Comparison of ENCODE assay signal across 8 cellular contexts in genomic region chr1:206204871-206205270, GRCh38. TPM values are rescaled to one million over a fixed set of nuclear protein-coding genes. Genes with fewer than 3 reads are reported as not detected.
DNase-seq lines count a peak whose midpoint lies in the region; ATAC-seq, FAIRE-seq and TF ChIP-seq lines count a peak whose summit lies in the region.
"Not testable (repeated sequence)": the region's sequence is repeated elsewhere in the genome, so short reads cannot be mapped to it uniquely, and the experiment has no call there.

No MANE protein-coding gene starts in this region.

- POLR2A ChIA-PET in A549 (lab: Yijun Ruan, JAX); OCI-LY7 (lab: Charles Lee): not testable (repeated sequence)

- H3K4me3 ChIP-seq in A549, result peak overlapping the region; percentile 53
- peak overlapping the region; percentile 66 for H3K4me3 ChIP-seq in OCI-LY7 (ENCODE audit: low read depth, low read length, poor library complexity, severe bottlenecking)
- H3K4me3 ChIP-seq in smooth muscle cell, result peak overlapping the region; percentile 56

- H3K4me2 ChIP-seq in A549, result peak overlapping the region; percentile 73
- peak overlapping the region; percentile 57 for H3K4me2 ChIP-seq in OCI-LY7 (ENCODE audit: low read length)
- peak overlapping the region; percentile 81 for H3K4me2 ChIP-seq in smooth muscle cell

- not testable (repeated sequence) for TF ChIP-seq RAD21 in A549 (conservative IDR thresholded peaks at IDR 0.05 in 1 of 2, IDR thresholded peaks at IDR 0.05 in 1 of 2)

- H3K27ac ChIP-seq in A549, result peak overlapping the region; percentile 57 to 86; a peak in 5 of 6 replicates
- H3K27ac ChIP-seq in OCI-LY7 (ENCODE audit: low read depth, low read length, poor library complexity, severe bottlenecking); smooth muscle cell (ENCODE audit: low read depth): not testable (repeated sequence)

- peak overlapping the region; percentile 79 for H3K27ac Mint-ChIP-seq in activated CD8-positive, alpha-beta memory T cell treated with anti-CD3 and anti-CD28 coated beads, Interleukin-2, amount 10 ng/mL, durations not matched to agents 7 days and 5 days
- not testable (repeated sequence) for H3K27ac Mint-ChIP-seq in central memory CD8-positive, alpha-beta T cell (ENCODE audit: low read depth)
- peak overlapping the region; percentile 84 for H3K27ac Mint-ChIP-seq in mesothelial cell of epicardium

- not testable (repeated sequence) for BruUV-seq in OCI-LY7 (replicated peaks; lab: Mats Ljungman, UMichigan)

- intact Hi-C loops in OCI-LY7 (cut with micrococcal nuclease; ENCODE audit: unreplicated experiment); Right ventricle myocardium inferior (cut with DNase I): not testable (repeated sequence)

- CTCF ChIA-PET in A549 (lab: Yijun Ruan, JAX); OCI-LY7 (lab: Charles Lee; ENCODE audit: unreplicated experiment); activated CD8-positive, alpha-beta memory T cell treated with anti-CD3 and anti-CD28 coated beads, Interleukin-2, amount 10 ng/mL, durations not matched to agents 7 days and 5 days (lab: Charles Lee): not testable (repeated sequence)

- not testable (repeated sequence) for H3K9ac ChIP-seq in smooth muscle cell (ENCODE audit: low read depth)

- not testable (repeated sequence) for H3K9me3 ChIP-seq in A549; OCI-LY7 (ENCODE audit: low read length); smooth muscle cell (replicated peaks; ENCODE audit: low read depth)

- H3K36me3 Mint-ChIP-seq in activated CD8-positive, alpha-beta memory T cell treated with anti-CD3 and anti-CD28 coated beads, Interleukin-2, amount 10 ng/mL, durations not matched to agents 7 days and 5 days; central memory CD8-positive, alpha-beta T cell (ENCODE audit: insufficient read depth); mesothelial cell of epicardium: not testable (repeated sequence)

- not testable (repeated sequence) for DNase-seq in A549 (ENCODE audit: low read depth in 1 of 2, low spot score in 1 of 2); OCI-LY7 (ENCODE audit: low spot score); activated CD8-positive, alpha-beta memory T cell treated with anti-CD3 and anti-CD28 coated beads, Interleukin-2, amount 10 ng/mL, durations not matched to agents 7 days and 5 days; central memory CD8-positive, alpha-beta T cell (ENCODE audit: low spot score in 2 of 2); smooth muscle cell (lab: John Stamatoyannopoulos, UW; ENCODE audit: unreplicated experiment)
- peak; percentile 2 for DNase-seq in H4 (ENCODE audit: low spot score)
- peak; percentile 15 for DNase-seq in Right ventricle myocardium inferior (ENCODE audit: missing footprints)
- DNase-seq in mesothelial cell of epicardium (ENCODE audit: low spot score in 2 of 2, unreplicated experiment in 2 of 2), result peak in 1 of 2 experiments; percentile 34

- not testable (repeated sequence) for H3K36me3 ChIP-seq in OCI-LY7 (ENCODE audit: insufficient read depth, low read length); smooth muscle cell (ENCODE audit: low read depth)

- not testable (repeated sequence) for H3F3A ChIP-seq in smooth muscle cell (ENCODE audit: low read depth)

- H3K79me2 ChIP-seq in OCI-LY7 (ENCODE audit: insufficient read depth, low read depth, low read length); smooth muscle cell (ENCODE audit: low read depth): not testable (repeated sequence)

- not testable (repeated sequence) for ATAC-seq in A549; activated CD8-positive, alpha-beta memory T cell treated with anti-CD3 and anti-CD28 coated beads, Interleukin-2, amount 10 ng/mL, durations not matched to agents 7 days and 5 days; central memory CD8-positive, alpha-beta T cell (replicated peaks; ENCODE audit: extremely low read depth, poor library complexity, severe bottlenecking); Right ventricle myocardium inferior

- not testable (repeated sequence) for TF ChIP-seq CTCF in A549 (IDR thresholded peaks at IDR 0.05); OCI-LY7 (conservative IDR thresholded peaks at IDR 0.05; ENCODE audit: low read length); mesothelial cell of epicardium (IDR thresholded peaks at IDR 0.05; ENCODE audit: unreplicated experiment); smooth muscle cell (IDR thresholded peaks at IDR 0.05; ENCODE audit: borderline replicate concordance, insufficient read depth, poor library complexity, severe bottlenecking)

- H3K4me1 ChIP-seq in A549; OCI-LY7 (ENCODE audit: insufficient read depth, low read length, poor library complexity, severe bottlenecking); smooth muscle cell (ENCODE audit: low read depth): not testable (repeated sequence)

- peak overlapping the region; percentile 82 for H3K4me3 Mint-ChIP-seq in activated CD8-positive, alpha-beta memory T cell treated with anti-CD3 and anti-CD28 coated beads, Interleukin-2, amount 10 ng/mL, durations not matched to agents 7 days and 5 days
- H3K4me3 Mint-ChIP-seq in central memory CD8-positive, alpha-beta T cell, result peak overlapping the region; percentile 54
- peak overlapping the region; percentile 75 for H3K4me3 Mint-ChIP-seq in mesothelial cell of epicardium

- not testable (repeated sequence) for H3K27me3 Mint-ChIP-seq in activated CD8-positive, alpha-beta memory T cell treated with anti-CD3 and anti-CD28 coated beads, Interleukin-2, amount 10 ng/mL, durations not matched to agents 7 days and 5 days; central memory CD8-positive, alpha-beta T cell; mesothelial cell of epicardium (ENCODE audit: low read depth)

- not testable (repeated sequence) for TF ChIP-seq EP300 in A549 (IDR thresholded peaks at IDR 0.05)

- H2AFZ ChIP-seq in OCI-LY7 (ENCODE audit: low read length); smooth muscle cell (ENCODE audit: low read depth): not testable (repeated sequence)

- H3K4me1 Mint-ChIP-seq in activated CD8-positive, alpha-beta memory T cell treated with anti-CD3 and anti-CD28 coated beads, Interleukin-2, amount 10 ng/mL, durations not matched to agents 7 days and 5 days; central memory CD8-positive, alpha-beta T cell; mesothelial cell of epicardium: not testable (repeated sequence)

- not testable (repeated sequence) for TF ChIP-seq POLR2A in A549 (IDR thresholded peaks at IDR 0.05; ENCODE audit: low read length)

- H4K20me1 ChIP-seq in OCI-LY7 (ENCODE audit: insufficient read depth, low read length); smooth muscle cell (ENCODE audit: low read depth): not testable (repeated sequence)

- H3K27me3 ChIP-seq in smooth muscle cell (ENCODE audit: low read depth), result not testable (repeated sequence)

- WGBS in A549 (ENCODE audit: missing lambda C conversion rate), result 0% methylated on average over 9 of the region's 25 CpGs
- WGBS in smooth muscle cell (ENCODE audit: low lambda C conversion rate), result 0% methylated on average over 8 of the region's 25 CpGs

- H3K9me3 Mint-ChIP-seq in activated CD8-positive, alpha-beta memory T cell treated with anti-CD3 and anti-CD28 coated beads, Interleukin-2, amount 10 ng/mL, durations not matched to agents 7 days and 5 days (ENCODE audit: low read depth); central memory CD8-positive, alpha-beta T cell; mesothelial cell of epicardium: not testable (repeated sequence)

- H3K9me2 ChIP-seq in OCI-LY7 (ENCODE audit: insufficient read depth, low read length), result not testable (repeated sequence)

- FAIRE-seq in A549 (lab: Jason Lieb, UNC), result not testable (repeated sequence)

RNA-seq across cellular contexts. Expression of gene SRGAP2, which starts 1.5 kb away (rescaled TPM):
- polyA plus RNA-seq in A549 (2011; rRNA removed), result 12.3 and 18.7 TPM in 2 replicates
- 5.7 and 7.8 TPM in 2 replicates for polyA plus RNA-seq in A549 (2012; cell fraction: cytosol; rRNA removed)
- polyA plus RNA-seq in A549 (2012; cell fraction: nucleus; rRNA removed), result 19.1 and 31.0 TPM in 2 replicates
- polyA plus RNA-seq in A549 (2017; fragmentation: RNase III; extraction: RNeasy Plus Mini Kit Qiagen cat#74134 plus additional on column Dnase treatment), result 16.5 to 20.1 TPM (median 19.6 TPM) in 3 replicates
- polyA minus RNA-seq in A549 (2011; rRNA and poly(A)+ RNA removed), result 28.7 and 43.6 TPM in 2 replicates
- total RNA-seq in H4 (2014; rRNA removed; shearing (Covaris generic)), result 28.5 and 31.0 TPM in 2 replicates
- 58.3 and 65.1 TPM in 2 replicates for total RNA-seq in OCI-LY7 (2014; rRNA removed; shearing (Covaris generic))
- 82.5 and 90.1 TPM in 2 replicates for total RNA-seq in OCI-LY7 (2022)
- 100 to 1,000 TPM; 124 to 130 TPM for total RNA-seq in activated CD8-positive, alpha-beta memory T cell treated with anti-CD3 and anti-CD28 coated beads, Interleukin-2, amount 10 ng/mL, durations not matched to agents 7 days and 5 days
- total RNA-seq in Right ventricle myocardium inferior, result 20.7 TPM
- total RNA-seq in mesothelial cell of epicardium, result 50.7 to 54.2 TPM (median 50.9 TPM) in 3 replicates
- 43.0 and 62.9 TPM in 2 replicates for total RNA-seq in smooth muscle cell
- polyA plus RNA-seq in smooth muscle cell, result 28.0 and 35.0 TPM in 2 replicates

RNA-seq across cellular contexts. Expression of gene FAM72A, which starts 2.2 kb away (rescaled TPM):
- polyA plus RNA-seq in A549 (2011; rRNA removed) (16.8 and 17.5 TPM in 2 replicates), A549 (2017; fragmentation: RNase III; extraction: RNeasy Plus Mini Kit Qiagen cat#74134 plus additional on column Dnase treatment) (18.7 to 20.0 TPM (median 18.8 TPM) in 3 replicates), smooth muscle cell (3.7 and 4.1 TPM in 2 replicates)
- polyA plus RNA-seq in A549 (2012; cell fraction: cytosol; rRNA removed), result 11.6 and 12.1 TPM in 2 replicates
- 6.1 and 9.2 TPM in 2 replicates for polyA plus RNA-seq in A549 (2012; cell fraction: nucleus; rRNA removed)
- 6.7 and 7.9 TPM in 2 replicates for polyA minus RNA-seq in A549 (2011; rRNA and poly(A)+ RNA removed)
- 4.5 and 7.2 TPM in 2 replicates for total RNA-seq in H4 (2014; rRNA removed; shearing (Covaris generic))
- 31.0 and 35.0 TPM in 2 replicates for total RNA-seq in OCI-LY7 (2014; rRNA removed; shearing (Covaris generic))
- total RNA-seq in OCI-LY7 (2022) (60.1 and 78.2 TPM in 2 replicates), Right ventricle myocardium inferior (1.6 TPM), mesothelial cell of epicardium (1.7 to 2.5 TPM (median 2.0 TPM) in 3 replicates), smooth muscle cell (2.9 and 3.1 TPM in 2 replicates)
- total RNA-seq in activated CD8-positive, alpha-beta memory T cell treated with anti-CD3 and anti-CD28 coated beads, Interleukin-2, amount 10 ng/mL, durations not matched to agents 7 days and 5 days, result 10 to 100 TPM; 36.3 to 37.4 TPM
